ENCODE assay signal across 8 cellular contexts in genomic region chr1:147098338-147098973, GRCh38.
DNase-seq lines count a peak whose midpoint lies in the region; ATAC-seq and TF ChIP-seq lines count a peak whose summit lies in the region.
"Not testable (repeated sequence)": the region's sequence is repeated elsewhere in the genome, so short reads cannot be mapped to it uniquely, and the experiment has no call there.

No MANE protein-coding gene starts in this region.

- H3K27ac Mint-ChIP-seq in osteocyte (ENCODE audit: unreplicated experiment), result not testable (repeated sequence)

- not testable (repeated sequence) for H3K9me3 Mint-ChIP-seq in osteocyte (ENCODE audit: unreplicated experiment)

- intact Hi-C loops in right cardiac atrium (cut with DNase I), result not testable (repeated sequence)

- not testable (repeated sequence) for H3K27me3 ChIP-seq in GM06990 (replicated peaks; ENCODE audit: control insufficient read depth, insufficient read depth, low read length); WERI-Rb-1 (ENCODE audit: insufficient read depth, low read depth, severe bottlenecking); right cardiac atrium (ENCODE audit: control insufficient read depth, insufficient read depth)

- not testable (repeated sequence) for H3K36me3 ChIP-seq in GM06990 (ENCODE audit: control insufficient read depth, insufficient read depth, low read length); WERI-Rb-1

- TF ChIP-seq CTCF in AG04449 (IDR thresholded peaks at IDR 0.05; ENCODE audit: insufficient read depth, low read length, missing control alignments) (peak; percentile 43), GM06990 (IDR thresholded peaks at IDR 0.05; ENCODE audit: insufficient read depth, low read length, poor library complexity, severe bottlenecking) (peak; percentile 48), WERI-Rb-1 (IDR thresholded peaks at IDR 0.05; ENCODE audit: low read depth, low read length) (peak; percentile 88), choroid plexus epithelial cell (conservative IDR thresholded peaks at IDR 0.05; ENCODE audit: low read depth, low read length) (peak; percentile 51), osteocyte (IDR thresholded peaks at IDR 0.05) (peak; percentile 47)

- not testable (repeated sequence) for H3K9me3 ChIP-seq in WERI-Rb-1 (ENCODE audit: severe bottlenecking); right cardiac atrium (ENCODE audit: control insufficient read depth, low read length)

- not testable (repeated sequence) for H3K36me3 Mint-ChIP-seq in osteocyte (ENCODE audit: unreplicated experiment)

- 71% methylated on average over 11 of the region's 11 CpGs for WGBS in right cardiac atrium

- not testable (repeated sequence) for DNase-seq in AG04449 (ENCODE audit: low read depth, low spot score); GM06990 (ENCODE audit: extremely low read depth, insufficient read length); osteocyte (ENCODE audit: extremely low spot score, unreplicated experiment)
- DNase-seq in LoVo (ENCODE audit: low spot score), result peak; percentile 20
- DNase-seq in NCI-H82 (lab: John Stamatoyannopoulos, UW), result peak; percentile 65
- DNase-seq in WERI-Rb-1, result peak; percentile 93
- peak; percentile 26 for DNase-seq in choroid plexus epithelial cell (ENCODE audit: low read depth)
- peak in 2 of 3 donors; percentile 59 to 69 for DNase-seq in right cardiac atrium

- CTCF ChIA-PET in AG04449 (lab: Yijun Ruan, JAX), result interaction anchor here (0.8 kb wide), 1 partner anchor 20 kb away, joined by 3 read pairs; no protein-coding TSS in a partner anchor

- not testable (repeated sequence) for H3K4me1 Mint-ChIP-seq in osteocyte (ENCODE audit: unreplicated experiment)

- not testable (repeated sequence) for ATAC-seq in right cardiac atrium

- not testable (repeated sequence) for H3K4me3 Mint-ChIP-seq in osteocyte (ENCODE audit: unreplicated experiment)

- H3K27me3 Mint-ChIP-seq in osteocyte (ENCODE audit: unreplicated experiment), result peaks cover 19% of the 10 kb centered on the region

- not testable (repeated sequence) for H3K4me1 ChIP-seq in right cardiac atrium (ENCODE audit: control insufficient read depth, insufficient read depth, low read length)

- POLR2A ChIA-PET in AG04449 (lab: Yijun Ruan, JAX), result not testable (repeated sequence)

- H3K4me3 ChIP-seq in AG04449 (ENCODE audit: low read depth, low read length); GM06990 (replicated peaks; ENCODE audit: low read depth, low read length); WERI-Rb-1 (ENCODE audit: low read depth, low read length); choroid plexus epithelial cell (ENCODE audit: low read depth, low read length); right cardiac atrium (ENCODE audit: low read length): not testable (repeated sequence)

- H3K27ac ChIP-seq in WERI-Rb-1; right cardiac atrium (ENCODE audit: low read length): not testable (repeated sequence)
